ENCODE assay signal across 24 cellular contexts in genomic region chr3:57832925-57833324, GRCh38.
"Had no signal": no experiment of that assay in that cellular context is flagged by ENCODE, and none has a peak within 500 bp of the region (broad histone marks: within the 10 kb centered on the region; RNA-seq: fewer than 3 reads in every experiment).

No MANE protein-coding gene starts in this region.

- H3K27ac Mint-ChIP-seq: memory B cell; natural killer cell treated with Interleukin-12 subunit alpha and Interleukin-12 subunit beta and Interleukin-15 and Interleukin-18, amount 100 ng/mL, for 72 hours; neural progenitor cell; type B pancreatic cell had no signal

- H3K4me1 Mint-ChIP-seq: neural progenitor cell had no signal

- H3K4me3 ChIP-seq: dorsolateral prefrontal cortex, heart left ventricle, left ventricle myocardium inferior, lower lobe of right lung, neural progenitor cell, ovary, smooth muscle cell, uterus had no signal

- H3K27me3 ChIP-seq: dorsolateral prefrontal cortex, heart left ventricle, neural progenitor cell, ovary, uterus had no signal

- H3K9me3 ChIP-seq: heart left ventricle, left ventricle myocardium inferior, lower lobe of right lung, ovary, uterus had no signal

- DNase-seq: cortex of kidney; dorsolateral prefrontal cortex; effector CD8-positive, alpha-beta T cell; heart left ventricle; hippocampal formation; immature natural killer cell; left ventricle myocardium inferior; lower lobe of right lung; midbrain; nucleus accumbens; ovary; right cardiac atrium; stimulated activated CD4-positive, alpha-beta T cell treated with anti-CD3 and anti-CD28 coated beads, Interleukin-2, amount 100 ng/mL, for 48 hours; stimulated activated naive CD4-positive, alpha-beta T cell treated with Interleukin-2 at 50 U/mL for 16 hours; uterus had no signal

- H3K27ac ChIP-seq: dorsolateral prefrontal cortex, heart left ventricle, left ventricle myocardium inferior, lower lobe of right lung, neural progenitor cell, ovary, uterus had no signal

- H3K9me3 Mint-ChIP-seq: immature natural killer cell; memory B cell; natural killer cell treated with Interleukin-12 subunit alpha and Interleukin-12 subunit beta and Interleukin-15 and Interleukin-18, amount 100 ng/mL, for 72 hours; neural progenitor cell; type B pancreatic cell had no signal

- ATAC-seq: esophagus mucosa; heart left ventricle; lower lobe of right lung; natural killer cell treated with Interleukin-12 subunit alpha and Interleukin-12 subunit beta and Interleukin-15 and Interleukin-18, amount 100 ng/mL, for 72 hours; right cardiac atrium had no signal

- H3K27me3 Mint-ChIP-seq: memory B cell; natural killer cell treated with Interleukin-12 subunit alpha and Interleukin-12 subunit beta and Interleukin-15 and Interleukin-18, amount 100 ng/mL, for 72 hours; type B pancreatic cell had no signal

- H3K9ac ChIP-seq: neural progenitor cell had no signal

- H3K4me3 Mint-ChIP-seq: immature natural killer cell; memory B cell; natural killer cell treated with Interleukin-12 subunit alpha and Interleukin-12 subunit beta and Interleukin-15 and Interleukin-18, amount 100 ng/mL, for 72 hours; neural progenitor cell; type B pancreatic cell had no signal

- H3K36me3 ChIP-seq: ovary, uterus had no signal

- H2AFZ ChIP-seq: neural progenitor cell had no signal

- H3K4me2 ChIP-seq: neural progenitor cell, smooth muscle cell had no signal

- H3K4me1 ChIP-seq: lower lobe of right lung, neural progenitor cell had no signal

- FAIRE-seq: endometrium, frontal cortex, keratinocyte had no signal
